ENCODE assay signal across 8 cellular contexts in genomic region chr7:44796504-44797328, GRCh38. TPM values are rescaled to one million over a fixed set of nuclear protein-coding genes. Genes with fewer than 3 reads are reported as not detected.
DNase-seq lines count a peak whose midpoint lies in the region; ATAC-seq and TF ChIP-seq lines count a peak whose summit lies in the region.

Gene PPIA (plus strand): TSS chr7:44796681. CDS start chr7:44796725, 44 bp downstream.

- no peaks in the 10 kb centered on the region for H3K9me3 Mint-ChIP-seq in activated naive CD8-positive, alpha-beta T cell (ENCODE audit: low read depth)

- H3K27me3 Mint-ChIP-seq in activated naive CD8-positive, alpha-beta T cell, result no peaks in the 10 kb centered on the region

- peaks cover 20% of the 10 kb centered on the region for H3K36me3 Mint-ChIP-seq in activated naive CD8-positive, alpha-beta T cell

- H3K4me1 Mint-ChIP-seq in activated naive CD8-positive, alpha-beta T cell (ENCODE audit: low read depth), result peaks cover 35% of the 10 kb centered on the region

- peak within 1 kb of the TSS; percentile 100 for H3K4me3 Mint-ChIP-seq in activated naive CD8-positive, alpha-beta T cell

- no peak for TF ChIP-seq CTCF in GM10266 (IDR thresholded peaks at IDR 0.05; ENCODE audit: control insufficient read depth, insufficient read depth, low read depth, missing control alignments)
- no peak for TF ChIP-seq CTCF in omental fat pad (IDR thresholded peaks at IDR 0.05)

- DNase-seq in GM10266 (ENCODE audit: extremely low spot score), result peak; percentile 100
- DNase-seq in NCI-H1105 treated with DMSO at 0.1 percent for 48 hours (lab: John Stamatoyannopoulos, UW), result peak; percentile 96
- peak; percentile 96 for DNase-seq in SKM-1 treated with dmso at 0.1 percent for 144 hours (lab: John Stamatoyannopoulos, UW; ENCODE audit: unreplicated experiment)
- DNase-seq in glomerular visceral epithelial cell (ENCODE audit: extremely low spot score), result peak; percentile 98
- peak; percentile 93 for DNase-seq in omental fat pad (ENCODE audit: low spot score)

- peak; percentile 88 for ATAC-seq in HG02623 (IDR thresholded peaks at IDR 0.05; ENCODE audit: unreplicated experiment)
- peak; percentile 95 for ATAC-seq in omental fat pad (ENCODE audit: low FRiP score)

- peak within 1 kb of the TSS; percentile 99 for H3K27ac Mint-ChIP-seq in activated naive CD8-positive, alpha-beta T cell

- peak within 1 kb of the TSS; percentile 95 for H3K27ac ChIP-seq in temporal lobe (ENCODE audit: low read depth, low read length)

RNA-seq across cellular contexts. Expression of gene PPIA, which starts in this region (rescaled TPM):
- 1,000 to 10,000 TPM; 1,060 to 1,801 (median 1,521) TPM for total RNA-seq in omental fat pad
- 612 TPM for total RNA-seq in temporal lobe

Comparison
In these comparisons a context has a peak if more than half of its experiments do, and no peak if none do; other contexts are left out.
1. Peak in every context shown above with its lines: DNase-seq, ATAC-seq and H3K27ac ChIP-seq.